1 cellular context compared by ENCODE assay signal in genomic region chr10:101018600-101019439, GRCh38.
A peak's percentile ranks its signal among the peaks of the same experiment; 100 is the strongest.
TF ChIP-seq lines count a peak whose summit lies in the region.

No MANE protein-coding gene starts in this region.

TF ChIP-seq in HepG2, 621 proteins besides CTCF, POLR2A, EP300 and RAD21 (continued from another document and continues in another):
- TF ChIP-seq ZBTB10 (CRISPR knock-in tag; IDR thresholded peaks at IDR 0.05; ENCODE audit: borderline replicate concordance): no peak
- peak; percentile 73; the same call in 1 of the 2 replicates for TF ChIP-seq ZNF614 (CRISPR knock-in tag; IDR thresholded peaks at IDR 0.05; ENCODE audit: borderline replicate concordance)
- TF ChIP-seq HMGXB4 (CRISPR knock-in tag; IDR thresholded peaks at IDR 0.05; ENCODE audit: borderline replicate concordance in 1 of 2, low read depth in 1 of 2): peak; percentile 97
- no peak for TF ChIP-seq HOXA5 (CRISPR knock-in tag; IDR thresholded peaks at IDR 0.05)
- TF ChIP-seq NR1H2 (CRISPR knock-in tag; IDR thresholded peaks at IDR 0.05; ENCODE audit: borderline replicate concordance, low read depth): no peak
- no peak; the same call in 1 of the 2 replicates for TF ChIP-seq ZBTB1 (CRISPR knock-in tag; IDR thresholded peaks at IDR 0.05; ENCODE audit: borderline replicate concordance)
- no peak for TF ChIP-seq JUNB (CRISPR knock-in tag; IDR thresholded peaks at IDR 0.05; ENCODE audit: borderline replicate concordance)
- 0 out of 2 replicates have a peak, but pooled peaks have one; percentile 84 for TF ChIP-seq ZNF235 (CRISPR knock-in tag; IDR thresholded peaks at IDR 0.05; ENCODE audit: borderline replicate concordance)
- TF ChIP-seq MEF2D (CRISPR knock-in tag; IDR thresholded peaks at IDR 0.05): no peak
- TF ChIP-seq ZNF33A (CRISPR knock-in tag; IDR thresholded peaks at IDR 0.05; ENCODE audit: borderline replicate concordance): no peak
- no peak for TF ChIP-seq CREB1 (IDR thresholded peaks at IDR 0.05)
- no peak for TF ChIP-seq CREB1 (CRISPR knock-in tag; IDR thresholded peaks at IDR 0.05)
- no peak for TF ChIP-seq SIX4 (CRISPR knock-in tag; IDR thresholded peaks at IDR 0.05)
- TF ChIP-seq PREB (CRISPR knock-in tag; IDR thresholded peaks at IDR 0.05): no peak
- TF ChIP-seq ZNF251 (CRISPR knock-in tag; IDR thresholded peaks at IDR 0.05): no peak
- TF ChIP-seq GABPA (IDR thresholded peaks at IDR 0.05; ENCODE audit: low read depth, low read length): no peak
- TF ChIP-seq GABPA (CRISPR knock-in tag; IDR thresholded peaks at IDR 0.05; ENCODE audit: low read depth): no peak
- peak; percentile 79; the same call in 1 of the 2 replicates for TF ChIP-seq MTERF4 (CRISPR knock-in tag; IDR thresholded peaks at IDR 0.05)
- TF ChIP-seq ZKSCAN5 (CRISPR knock-in tag; IDR thresholded peaks at IDR 0.05): no peak
- no peak for TF ChIP-seq ZNF496 (CRISPR knock-in tag; IDR thresholded peaks at IDR 0.05; ENCODE audit: insufficient replicate concordance)
- TF ChIP-seq ZNF75D (CRISPR knock-in tag; IDR thresholded peaks at IDR 0.05; ENCODE audit: borderline replicate concordance): no peak
- peak; percentile 57; the same call in 1 of the 2 replicates for TF ChIP-seq ZNF331 (CRISPR knock-in tag; IDR thresholded peaks at IDR 0.05)
- no peak for TF ChIP-seq ETS1 (CRISPR knock-in tag; IDR thresholded peaks at IDR 0.05)
- TF ChIP-seq ZNF282 (IDR thresholded peaks at IDR 0.05; ENCODE audit: partially characterized antibody): no peak
- peak; percentile 71; the same call in 1 of the 2 replicates for TF ChIP-seq ZNF350 (CRISPR knock-in tag; IDR thresholded peaks at IDR 0.05; ENCODE audit: borderline replicate concordance, low read depth)
- TF ChIP-seq JDP2 (CRISPR knock-in tag; IDR thresholded peaks at IDR 0.05; ENCODE audit: borderline replicate concordance): no peak
- no peak for TF ChIP-seq CEBPZ (IDR thresholded peaks at IDR 0.05; ENCODE audit: low read length)
- no peak for TF ChIP-seq MAFF (IDR thresholded peaks at IDR 0.05; ENCODE audit: low read depth, low read length)
- TF ChIP-seq TFAP4 (IDR thresholded peaks at IDR 0.05; ENCODE audit: borderline replicate concordance, low read depth): peak; percentile 66; the same call in 1 of the 2 replicates
- TF ChIP-seq HOXA7 (CRISPR knock-in tag; IDR thresholded peaks at IDR 0.05): no peak
- peak; percentile 86; the same call in 1 of the 2 replicates for TF ChIP-seq HINFP (CRISPR knock-in tag; IDR thresholded peaks at IDR 0.05; ENCODE audit: low read depth)
- TF ChIP-seq MYPOP (CRISPR knock-in tag; IDR thresholded peaks at IDR 0.05): peak; percentile 26; the same call in 1 of the 2 replicates
- TF ChIP-seq PRPF4 (IDR thresholded peaks at IDR 0.05; ENCODE audit: low read depth, low read length, poor library complexity, severe bottlenecking): no peak
- TF ChIP-seq SNAPC4 (CRISPR knock-in tag; IDR thresholded peaks at IDR 0.05): peak; percentile 76; the same call in 1 of the 2 replicates
- 0 out of 2 replicates have a peak, but pooled peaks have one; percentile 40 for TF ChIP-seq ZNF83 (CRISPR knock-in tag; IDR thresholded peaks at IDR 0.05; ENCODE audit: borderline replicate concordance)
- TF ChIP-seq HDAC2 (CRISPR knock-in tag; IDR thresholded peaks at IDR 0.05): peak; percentile 62
- TF ChIP-seq KDM1A (CRISPR knock-in tag; IDR thresholded peaks at IDR 0.05): no peak
- TF ChIP-seq KLF13 (CRISPR knock-in tag; IDR thresholded peaks at IDR 0.05): no peak
- TF ChIP-seq MAX (IDR thresholded peaks at IDR 0.05): peak; percentile 88
- no peak for TF ChIP-seq ARHGAP35 (CRISPR knock-in tag; IDR thresholded peaks at IDR 0.05; ENCODE audit: borderline replicate concordance)
- TF ChIP-seq ZNF616 (CRISPR knock-in tag; IDR thresholded peaks at IDR 0.05; ENCODE audit: low read depth): no peak
